ENCODE assay signal across 9 cellular contexts in the genomic region with DNA sequence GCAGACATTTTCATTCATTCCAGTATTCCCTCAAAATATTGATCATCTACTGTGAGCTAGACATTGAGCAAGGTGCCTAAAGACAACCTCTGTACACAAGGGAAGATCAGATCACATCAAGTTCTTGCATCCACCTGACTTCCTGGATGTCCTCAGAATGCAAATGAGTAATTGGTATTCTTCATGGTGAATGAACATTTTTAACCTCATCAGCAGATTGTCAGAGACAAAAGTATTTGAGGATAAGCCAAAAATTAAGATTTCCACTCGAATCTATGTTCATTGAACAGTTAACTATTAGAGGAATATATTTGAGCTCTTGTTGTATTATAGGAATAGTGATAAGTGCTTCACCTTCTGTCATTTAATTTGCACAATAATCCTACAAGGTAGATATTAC. TPM values are rescaled to one million over a fixed set of nuclear protein-coding genes. Genes with fewer than 3 reads are reported as not detected.
DNase-seq lines count a peak whose midpoint lies in the region; ATAC-seq, FAIRE-seq and TF ChIP-seq lines count a peak whose summit lies in the region.
"Had no signal": no experiment of that assay in that cellular context is flagged by ENCODE, and none has a peak within 500 bp of the region (broad histone marks: within the 10 kb centered on the region; RNA-seq: fewer than 3 reads in every experiment).

No MANE protein-coding gene starts in this region.

- CTCF ChIA-PET in HepG2 (lab: Yijun Ruan, JAX; ENCODE audit: low intra/inter-chr PET ratio, low total read pairs) = no interaction called here

- H3K79me2 ChIP-seq in HepG2 (ENCODE audit: insufficient read depth, low read length) = peaks cover 43% of the 10 kb centered on the region

- no peaks in the 10 kb centered on the region for H3K9me3 Mint-ChIP-seq in activated naive CD4-positive, alpha-beta T cell treated with anti-CD3 and anti-CD28 coated beads, Interleukin-2, amount 50 U/mL, for 72 hours

- H4K20me1 ChIP-seq in HepG2 (ENCODE audit: insufficient read depth, low read length) = no peaks in the 10 kb centered on the region

- peak overlapping the region; percentile 89 for H3K4me2 ChIP-seq in HepG2 (ENCODE audit: low read depth, low read length)

- TF ChIP-seq POLR2A in HepG2 (IDR thresholded peaks at IDR 0.05; ENCODE audit: insufficient read depth in 1 of 2, low read depth in 2 of 2, low read length in 2 of 2) (no peak), right lobe of liver (IDR thresholded peaks at IDR 0.05) (no peak)

- H3K27ac Mint-ChIP-seq in activated naive CD4-positive, alpha-beta T cell treated with anti-CD3 and anti-CD28 coated beads, Interleukin-2, amount 50 U/mL, for 72 hours = peak overlapping the region; percentile 97 to 99

- TF ChIP-seq CTCF in HepG2 (CRISPR knock-in tag; IDR thresholded peaks at IDR 0.05) (no peak), right lobe of liver (IDR thresholded peaks at IDR 0.05) (no peak), kidney (IDR thresholded peaks at IDR 0.05; ENCODE audit: borderline replicate concordance, extremely low read depth, insufficient read depth) (no peak)

- 88% methylated on average over 1 of the region's 1 CpG for WGBS in HepG2 (ENCODE audit: low lambda C conversion rate)
- WGBS in right lobe of liver (ENCODE audit: insufficient coverage, low coverage, low lambda C conversion rate, missing lambda C conversion rate) = 72% methylated on average over 1 of the region's 1 CpG
- WGBS in urinary bladder = 77% methylated on average over 1 of the region's 1 CpG

- no peaks in the 10 kb centered on the region; a peak in 1 of 5 replicates for H3K27me3 ChIP-seq in HepG2 (ENCODE audit: control insufficient read depth in 1 of 2, insufficient read depth in 2 of 2, low read length in 2 of 2)
- H3K27me3 ChIP-seq in right lobe of liver = no peaks in the 10 kb centered on the region

- H3K4me3 ChIP-seq in HepG2 (replicated peaks in 1 of 3; ENCODE audit: insufficient read depth in 1 of 3, low read depth in 2 of 3, low read length in 3 of 3) (peak overlapping the region; percentile 77 to 81 (median 79); a peak in 5 of 6 replicates), right lobe of liver (no peak overlapping the region), kidney (ENCODE audit: low read length in 2 of 2) (peak overlapping the region; percentile 94 to 99), urinary bladder (ENCODE audit: low read depth, low read length) (peak overlapping the region; percentile 86)

- BruUV-seq in HepG2 (replicated peaks; lab: Mats Ljungman, UMichigan) = no TSS peak

- no peak for ATAC-seq in HepG2
- no peak for ATAC-seq in right lobe of liver
- no peak for ATAC-seq in activated naive CD4-positive, alpha-beta T cell treated with anti-CD3 and anti-CD28 coated beads, Interleukin-2, amount 50 U/mL, for 72 hours
- no peak for ATAC-seq in GM19023 (IDR thresholded peaks at IDR 0.05; ENCODE audit: unreplicated experiment)

- H3K36me3 Mint-ChIP-seq in activated naive CD4-positive, alpha-beta T cell treated with anti-CD3 and anti-CD28 coated beads, Interleukin-2, amount 50 U/mL, for 72 hours = peaks cover 36 to 46% of the 10 kb centered on the region in 2 donors

- H3K27ac ChIP-seq in HepG2 (ENCODE audit: extremely low read length, insufficient read depth, low read length) (no peak overlapping the region), right lobe of liver (no peak overlapping the region), kidney (ENCODE audit: low read depth in 2 of 2, low read length in 2 of 2) (no peak overlapping the region), urinary bladder (ENCODE audit: low read depth) (no peak overlapping the region)

- intact Hi-C loops in HepG2 (cut with micrococcal nuclease; ENCODE audit: unreplicated experiment) = loop anchor here (5.0 kb wide), 1 partner anchor 88 kb away; no protein-coding TSS in a partner anchor
- intact Hi-C loops in right lobe of liver (cut with DNase I) = no loop called here
- intact Hi-C loops in kidney (cut with DNase I) = no loop called here

- peaks cover 5 to 30% of the 10 kb centered on the region in 2 experiments; a peak in 4 of 5 replicates for H3K36me3 ChIP-seq in HepG2 (replicated peaks in 1 of 2; ENCODE audit: control insufficient read depth in 1 of 2, insufficient read depth in 2 of 2, low read length in 2 of 2)
- H3K36me3 ChIP-seq in right lobe of liver = peaks cover 0 to 28% (median 5%) of the 10 kb centered on the region in 4 donors
- peaks cover 6 to 7% of the 10 kb centered on the region in 2 donors for H3K36me3 ChIP-seq in kidney (ENCODE audit: control insufficient read depth in 1 of 2, insufficient read depth in 2 of 2, low read length in 2 of 2)
- H3K36me3 ChIP-seq in urinary bladder (ENCODE audit: insufficient read depth) = no peaks in the 10 kb centered on the region

- H3K4me1 ChIP-seq in HepG2 (ENCODE audit: insufficient read depth, low read length) (peaks cover 38% of the 10 kb centered on the region), right lobe of liver (peaks cover 0 to 13% (median 4%) of the 10 kb centered on the region in 4 donors), kidney (ENCODE audit: control insufficient read depth in 1 of 2, insufficient read depth in 1 of 2, low read depth in 1 of 2, low read length in 2 of 2) (peaks cover 8 to 9% of the 10 kb centered on the region in 2 donors), urinary bladder (ENCODE audit: insufficient read depth) (no peaks in the 10 kb centered on the region)

- no peaks in the 10 kb centered on the region for H3K9me3 ChIP-seq in HepG2 (ENCODE audit: low read length)
- H3K9me3 ChIP-seq in right lobe of liver = no peaks in the 10 kb centered on the region
- H3K9me3 ChIP-seq in kidney (ENCODE audit: control insufficient read depth in 1 of 2, low read length in 2 of 2) = no peaks in the 10 kb centered on the region

- no peak for TF ChIP-seq EP300 in HepG2 (IDR thresholded peaks at IDR 0.05; ENCODE audit: low read depth in 2 of 2, low read length in 2 of 2)
- no peak for TF ChIP-seq EP300 in HepG2 (CRISPR knock-in tag; IDR thresholded peaks at IDR 0.05; ENCODE audit: borderline replicate concordance)

- POLR2A ChIA-PET in HepG2 (lab: Yijun Ruan, JAX) = no interaction called here

- H2AFZ ChIP-seq in HepG2 (ENCODE audit: low read length) = no peak overlapping the region

- H3K9ac ChIP-seq in HepG2 (ENCODE audit: insufficient read depth, low read depth, low read length) (peak overlapping the region; percentile 91), kidney (ENCODE audit: low read length in 2 of 2) (no peak overlapping the region)

- DNase-seq in HepG2 (ENCODE audit: low spot score) = no peak
- DNase-seq in right lobe of liver = no peak
- no peak for DNase-seq in activated naive CD4-positive, alpha-beta T cell treated with anti-CD3 and anti-CD28 coated beads, Interleukin-2, amount 50 U/mL, for 72 hours (ENCODE audit: low spot score in 2 of 2)
- DNase-seq in kidney = no peak
- no peak for DNase-seq in KBM-7
- no peak for DNase-seq in activated CD4-positive, alpha-beta T cell treated with anti-CD3 and anti-CD28 coated beads, Interleukin-2, amount 50 U/mL, for 48 hours
- DNase-seq: NCI-H345 had no signal

- in situ Hi-C loops in HepG2 (cut with HindIII; ENCODE audit: extremely low pct_ligation_motif_present, low pct_unique_long_range_greater_than_20kb) = no loop called here
- in situ Hi-C loops in KBM-7 (cut with MboI; ENCODE audit: low pct_unique_long_range_greater_than_20kb, low sequenced_read_pairs) = no loop called here

- no peak for FAIRE-seq in HepG2 (lab: Jason Lieb, UNC)
- FAIRE-seq in kidney (lab: Jason Lieb, UNC) = no peak

- TF ChIP-seq RAD21 in HepG2 (CRISPR knock-in tag; IDR thresholded peaks at IDR 0.05) = no peak

TF ChIP-seq in HepG2, 621 proteins besides CTCF, POLR2A, EP300 and RAD21 (continues in another document):
- peak; percentile 30; the same call in 1 of the 2 replicates for TF ChIP-seq MAFF (IDR thresholded peaks at IDR 0.05; ENCODE audit: low read depth, low read length)

RNA-seq across cellular contexts. Expression of a gene that starts 1.3 kb away (rescaled TPM):
- 35.9 and 52.8 TPM in 2 replicates for total RNA-seq in HepG2 (2016; rRNA removed; fragmentation: Illumina TruSeq; extraction: Trizol)
- 3.1 and 5.0 TPM in 2 replicates for total RNA-seq in HepG2 (2016; cell fraction: cytosol; rRNA removed; fragmentation: Illumina TruSeq; extraction: Trizol; ENCODE audit: low read depth)
- 35.6 and 51.2 TPM in 2 replicates for total RNA-seq in HepG2 (2016; cell fraction: insoluble cytoplasmic fraction; rRNA removed; fragmentation: Illumina TruSeq; extraction: Trizol)
- 7.0 and 9.5 TPM in 2 replicates for total RNA-seq in HepG2 (2016; cell fraction: membrane; rRNA removed; fragmentation: Illumina TruSeq; extraction: Trizol)
- total RNA-seq in HepG2 (2016; cell fraction: nucleus; rRNA removed; fragmentation: Illumina TruSeq; extraction: Trizol) = 51.3 and 53.6 TPM in 2 replicates
- polyA plus RNA-seq in HepG2 (2011; rRNA removed) = 14.4 and 18.2 TPM in 2 replicates
- 5.0 and 8.5 TPM in 2 replicates for polyA plus RNA-seq in HepG2 (2011; cell fraction: cytosol; rRNA removed)
- polyA plus RNA-seq in HepG2 (2011; cell fraction: nucleus; rRNA removed) = 17.9 and 20.5 TPM in 2 replicates
- polyA plus RNA-seq in HepG2 (2012) = 13.0 and 15.0 TPM in 2 replicates
- polyA plus RNA-seq in HepG2 (2016; cell fraction: cytosol; fragmentation: Illumina TruSeq; extraction: Trizol; ENCODE audit: low read depth) = 0.44 and 0.62 TPM in 2 replicates
- 31.9 and 32.0 TPM in 2 replicates for polyA plus RNA-seq in HepG2 (2016; cell fraction: insoluble cytoplasmic fraction; fragmentation: Illumina TruSeq; extraction: Trizol; ENCODE audit: low read depth)
- polyA plus RNA-seq in HepG2 (2016; cell fraction: membrane; fragmentation: Illumina TruSeq; extraction: Trizol; ENCODE audit: low read depth) = 1.9 and 2.1 TPM in 2 replicates
- polyA plus RNA-seq in HepG2 (2016; cell fraction: nucleus; fragmentation: Illumina TruSeq; extraction: Trizol; ENCODE audit: insufficient read depth, low read depth) = 41.8 and 42.7 TPM in 2 replicates
- 8.5 and 10.5 TPM in 2 replicates for polyA minus RNA-seq in HepG2 (2011; rRNA and poly(A)+ RNA removed; ENCODE audit: low replicate concordance)
- 16.1 and 17.1 TPM in 2 replicates for polyA minus RNA-seq in HepG2 (2011; cell fraction: cytosol; rRNA and poly(A)+ RNA removed)
- polyA minus RNA-seq in HepG2 (2011; cell fraction: nucleus; rRNA and poly(A)+ RNA removed) = 82.7 and 86.5 TPM in 2 replicates
- total RNA-seq in right lobe of liver = 10 to 100 TPM in 3 of 6 experiments, 1 to 10 TPM in 3; 7.2 to 10.4 (median 9.6) TPM
- 10 to 100 TPM; 22.2 to 38.3 TPM for total RNA-seq in activated naive CD4-positive, alpha-beta T cell treated with anti-CD3 and anti-CD28 coated beads, Interleukin-2, amount 50 U/mL, for 72 hours
- total RNA-seq in kidney = 28.9 TPM
- 7.4 TPM for polyA plus RNA-seq in kidney (ENCODE audit: insufficient read depth, low read depth, low replicate concordance)
- total RNA-seq in urinary bladder = 102 TPM
- 12.1 TPM for polyA plus RNA-seq in urinary bladder

Comparison
In these comparisons a context has a peak if more than half of its experiments do, and no peak if none do; other contexts are left out.
1. H3K4me3 ChIP-seq: peak in HepG2 (3 of 3), kidney (2 of 2) and urinary bladder (single experiment); none in right lobe of liver (0 of 3).